ENCODE assay signal across 19 cellular contexts in the genomic region with DNA sequence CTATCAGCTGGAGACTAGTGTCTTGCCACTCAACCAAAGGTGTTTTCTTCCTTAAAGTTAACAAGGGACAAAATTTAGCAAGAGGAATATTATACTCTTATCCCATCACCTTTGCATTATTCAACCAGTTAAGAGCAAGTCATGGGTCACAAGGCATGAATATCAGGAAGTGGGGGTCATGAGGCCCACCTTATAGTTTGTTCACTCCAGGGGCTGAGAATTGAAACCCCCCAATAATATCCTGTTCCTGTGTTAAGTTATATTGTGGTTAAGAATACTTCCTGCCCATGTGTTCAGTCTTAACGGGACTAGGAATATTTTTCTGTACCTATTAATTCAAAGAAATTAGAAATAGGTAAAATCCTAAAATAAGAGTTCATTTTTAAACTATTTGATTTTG.
DNase-seq lines count a peak whose midpoint lies in the region; ATAC-seq and TF ChIP-seq lines count a peak whose summit lies in the region.
"Had no signal": no experiment of that assay in that cellular context is flagged by ENCODE, and none has a peak within 500 bp of the region (broad histone marks: within the 10 kb centered on the region; RNA-seq: fewer than 3 reads in every experiment).

No MANE protein-coding gene starts in this region.

- peaks cover 0 to 11% (median 7%) of the 10 kb centered on the region in 10 experiments; a peak in 12 of 20 replicates for H3K4me1 ChIP-seq in BLaER1 treated with 17β-estradiol and CSF1 and Interleukin-3, amounts not matched to agents 10 nM and 100 nM
- H3K4me1 ChIP-seq in Loucy (ENCODE audit: insufficient read depth, low read length, poor library complexity, severe bottlenecking), result peaks cover 21% of the 10 kb centered on the region

- no peak for ATAC-seq in HG02970 (IDR thresholded peaks at IDR 0.05; ENCODE audit: low FRiP score, unreplicated experiment)

- no peaks in the 10 kb centered on the region for H3K79me2 ChIP-seq in Loucy (ENCODE audit: insufficient read depth, low read length)

- DNase-seq in Jurkat, Clone E6-1 (ENCODE audit: low read depth, low spot score), result peak; percentile 39
- no peak for DNase-seq in HK-2 (ENCODE audit: unreplicated experiment)
- no peak for DNase-seq in NCI-H187 treated with DMSO at 0.1 percent for 48 hours (lab: John Stamatoyannopoulos, UW)
- DNase-seq: 8988T; ACHN; BE2C; C1 segment of cervical spinal cord; CD4-positive, alpha-beta memory T cell; CD4-positive, CD25-positive, alpha-beta regulatory T cell; CD8-positive, alpha-beta memory T cell; COR-L47; DMS 273 treated with DMSO at 0.1 percent for 48 hours; DMS153; DMS53; DMS79; GF-D8 had no signal

- H3K36me3 ChIP-seq in BLaER1 treated with 17β-estradiol and CSF1 and Interleukin-3, amounts not matched to agents 10 nM and 100 nM, result peaks cover 0 to 3% (median 0%) of the 10 kb centered on the region in 11 experiments; a peak in 1 of 22 replicates
- no peaks in the 10 kb centered on the region for H3K36me3 ChIP-seq in Loucy (ENCODE audit: insufficient read depth, low read length)
- H3K36me3 ChIP-seq: BE2C had no signal

- no peaks in the 10 kb centered on the region for H3K9me2 ChIP-seq in Loucy (replicated peaks; ENCODE audit: low read depth, low read length)

- H3K27me3 ChIP-seq in BLaER1 treated with 17β-estradiol and CSF1 and Interleukin-3, amounts not matched to agents 10 nM and 100 nM, result no peaks in the 10 kb centered on the region
- H3K27me3 ChIP-seq in Loucy (ENCODE audit: insufficient read depth, low read length, poor library complexity, severe bottlenecking), result no peaks in the 10 kb centered on the region
- H3K27me3 ChIP-seq: BE2C had no signal

- peaks cover 8 to 17% (median 14%) of the 10 kb centered on the region in 11 experiments for H3K9me3 ChIP-seq in BLaER1 treated with 17β-estradiol and CSF1 and Interleukin-3, amounts not matched to agents 10 nM and 100 nM (replicated peaks in 1 of 11)
- 0 out of 2 replicates have a peak, but pooled peaks cover 2% of the 10 kb centered on the region for H3K9me3 ChIP-seq in Loucy (ENCODE audit: insufficient read depth, low read depth, low read length)
- H3K9me3 ChIP-seq: BE2C had no signal

- no peaks in the 10 kb centered on the region for H4K20me1 ChIP-seq in BLaER1 treated with 17β-estradiol and CSF1 and Interleukin-3, amounts not matched to agents 10 nM and 100 nM
- no peaks in the 10 kb centered on the region for H4K20me1 ChIP-seq in Loucy (ENCODE audit: insufficient read depth, low read length, poor library complexity, severe bottlenecking)

- H3K9ac ChIP-seq in BLaER1 treated with 17β-estradiol and CSF1 and Interleukin-3, amounts not matched to agents 10 nM and 100 nM, result no peak overlapping the region
- H3K9ac ChIP-seq in Loucy (ENCODE audit: low read depth, low read length, poor library complexity, severe bottlenecking), result no peak overlapping the region

- no peak overlapping the region for H3K4me3 ChIP-seq in BLaER1 treated with 17β-estradiol and CSF1 and Interleukin-3, amounts not matched to agents 10 nM and 100 nM
- H3K4me3 ChIP-seq in Jurkat, Clone E6-1 (ENCODE audit: low read length), result no peak overlapping the region
- H3K4me3 ChIP-seq in Loucy (ENCODE audit: low read length, poor library complexity, severe bottlenecking), result no peak overlapping the region

- no peaks in the 10 kb centered on the region for H3F3A ChIP-seq in Loucy (ENCODE audit: low read depth)

- peak overlapping the region in 8 of 11 experiments; percentile 4 to 58 (median 43); a peak in 14 of 22 replicates for H3K4me2 ChIP-seq in BLaER1 treated with 17β-estradiol and CSF1 and Interleukin-3, amounts not matched to agents 10 nM and 100 nM
- H3K4me2 ChIP-seq in Loucy (ENCODE audit: low read depth, low read length, poor library complexity, severe bottlenecking), result peak overlapping the region; percentile 47

- no peak overlapping the region for H2AFZ ChIP-seq in Loucy (ENCODE audit: low read length)

- no peak overlapping the region for H3K27ac ChIP-seq in BLaER1 treated with 17β-estradiol and CSF1 and Interleukin-3, amounts not matched to agents 10 nM and 100 nM

- TF ChIP-seq CTCF in Loucy (conservative IDR thresholded peaks at IDR 0.05; ENCODE audit: low read length), result no peak
